In the genomic region with DNA sequence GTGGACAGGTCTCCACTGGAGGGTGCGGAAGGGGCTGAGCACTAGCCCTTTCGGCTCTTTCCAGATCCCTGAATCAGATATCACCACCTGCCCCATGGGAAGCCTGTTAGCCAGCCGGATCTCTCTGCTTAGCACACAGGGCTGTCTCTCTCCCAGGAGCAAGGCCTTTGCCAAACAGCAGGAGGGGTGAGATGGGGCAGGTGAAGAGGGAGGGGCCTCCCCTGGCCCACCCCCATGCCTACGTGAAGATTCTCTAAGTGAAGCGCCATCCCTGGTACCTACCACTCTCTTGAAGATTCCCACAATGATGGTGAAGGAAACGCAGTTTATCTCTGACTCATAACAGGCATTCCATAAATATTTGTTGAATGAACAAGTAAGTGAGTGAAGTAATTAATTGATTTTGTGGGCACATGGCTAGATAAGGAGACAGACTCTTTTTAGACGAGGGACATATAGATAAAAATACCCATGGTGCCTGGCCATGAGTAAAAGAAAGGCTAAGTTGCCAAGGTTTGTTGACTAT, we compare ENCODE assay signal across 10 cellular contexts. TPM values are rescaled to one million over a fixed set of nuclear protein-coding genes. Genes with fewer than 3 reads are reported as not detected.
DNase-seq lines count a peak whose midpoint lies in the region; ATAC-seq and TF ChIP-seq lines count a peak whose summit lies in the region.
"Had no signal": no experiment of that assay in that cellular context is flagged by ENCODE, and none has a peak within 500 bp of the region (broad histone marks: within the 10 kb centered on the region; RNA-seq: fewer than 3 reads in every experiment).

No MANE protein-coding gene starts in this region.

- POLR2A ChIA-PET in HEK293T (lab: Yijun Ruan, JAX) = no interaction called here

- CTCF ChIA-PET in HEK293T (lab: Yijun Ruan, JAX) = no interaction called here

- ATAC-seq in HG02885 (IDR thresholded peaks at IDR 0.05; ENCODE audit: poor library complexity, unreplicated experiment) (no peak), GM21825 (IDR thresholded peaks at IDR 0.05; ENCODE audit: unreplicated experiment) (no peak)

- H3K27ac ChIP-seq in brain microvascular endothelial cell (no peak overlapping the region), ovary (no peak overlapping the region)
- H3K27ac ChIP-seq: BLaER1 had no signal

- TF ChIP-seq CTCF in brain microvascular endothelial cell (IDR thresholded peaks at IDR 0.05; ENCODE audit: low read depth, low read length, missing control alignments) (no peak), ovary (IDR thresholded peaks at IDR 0.05) (no peak)

- no peaks in the 10 kb centered on the region for H3K4me1 ChIP-seq in ovary (ENCODE audit: insufficient read depth)
- H3K4me1 ChIP-seq: BLaER1 had no signal

- in situ Hi-C loops in ACHN (cut with HindIII; ENCODE audit: low pct_ligation_motif_present, low pct_unique_long_range_greater_than_20kb, low sequenced_read_pairs) = no loop called here
- in situ Hi-C loops in brain microvascular endothelial cell (cut with HindIII; ENCODE audit: low pct_ligation_motif_present, low sequenced_read_pairs) = no loop called here

- intact Hi-C loops in ovary (cut with DNase I) = no loop called here

- DNase-seq in ACHN (peak; percentile 71), HT1080 (ENCODE audit: low read depth) (peak; percentile 77), brain microvascular endothelial cell (peak; percentile 18), iPS-NIHi11 (ENCODE audit: low spot score) (peak; percentile 35), HEK293T (ENCODE audit: extremely low spot score) (no peak), ovary (no peak)
- DNase-seq: NCI-H1048 had no signal

- TF ChIP-seq POLR2A in ovary (IDR thresholded peaks at IDR 0.05) = no peak

- H3K4me3 ChIP-seq in brain microvascular endothelial cell (ENCODE audit: low read depth, low read length) (no peak overlapping the region), ovary (no peak overlapping the region)
- H3K4me3 ChIP-seq: BLaER1 had no signal

- WGBS in ovary, 3 donors = 48 to 52% (median 49%) methylated on average over 7 of the region's 7 CpGs

- H3K36me3 ChIP-seq in brain microvascular endothelial cell (replicated peaks) = no peaks in the 10 kb centered on the region
- H3K36me3 ChIP-seq in ovary = no peaks in the 10 kb centered on the region
- H3K36me3 ChIP-seq: BLaER1 had no signal

- TF ChIP-seq EP300 in ovary (IDR thresholded peaks at IDR 0.05) = no peak

- no peaks in the 10 kb centered on the region for H3K9me3 ChIP-seq in ovary
- H3K9me3 ChIP-seq: BLaER1 had no signal

- H3K27me3 ChIP-seq in brain microvascular endothelial cell (replicated peaks) (no peaks in the 10 kb centered on the region), ovary (no peaks in the 10 kb centered on the region)

TF ChIP-seq in HEK293T, 16 proteins besides CTCF, POLR2A, EP300 and RAD21:
- TF ChIP-seq CTBP1 (IDR thresholded peaks at IDR 0.05; ENCODE audit: borderline replicate concordance) (no peak), TARDBP (IDR thresholded peaks at IDR 0.05) (no peak), FOXK2 (IDR thresholded peaks at IDR 0.05) (no peak), SP1 (IDR thresholded peaks at IDR 0.05) (no peak)

RNA-seq across cellular contexts. Expression of gene HCN4, which starts 19.6 kb away (rescaled TPM):
- not detected in 2 replicates for total RNA-seq in HT1080 (2014; rRNA removed; shearing (Covaris generic))
- 0.01 TPM in 1 of 2 replicates, not detected in the other for polyA plus RNA-seq in HT1080 (2015; cell fraction: cytosol; rRNA removed)
- polyA plus RNA-seq in HT1080 (2015; cell fraction: nucleus; rRNA removed) = 0.12 TPM in 1 of 2 replicates, not detected in the other
- total RNA-seq in ovary = not detected
- polyA plus RNA-seq in ovary = under 1 TPM in 1 of 2 donors, not detected in 1; 0.03 TPM

RNA-seq across cellular contexts. Expression of gene REC114, which starts 54.6 kb away (rescaled TPM):
- 0.13 TPM in 1 of 2 replicates, not detected in the other for total RNA-seq in HT1080 (2014; rRNA removed; shearing (Covaris generic))
- not detected in 2 replicates for polyA plus RNA-seq in HT1080 (2015; cell fraction: cytosol; rRNA removed)
- not detected in 2 replicates for polyA plus RNA-seq in HT1080 (2015; cell fraction: nucleus; rRNA removed)
- total RNA-seq in ovary = not detected
- under 1 TPM in 1 of 2 donors, not detected in 1; 0.51 TPM for polyA plus RNA-seq in ovary

Comparison
In these comparisons a context has a peak if more than half of its experiments do, and no peak if none do; other contexts are left out.
1. DNase-seq: peak in ACHN (single experiment), HT1080 (single experiment), brain microvascular endothelial cell (single experiment) and iPS-NIHi11 (single experiment); none in HEK293T (single experiment) and ovary (0 of 5).